In genomic region chr4:75671802-75672421, GRCh38 we compare ENCODE assay signal across 8 cellular contexts. TPM values are rescaled to one million over a fixed set of nuclear protein-coding genes. Genes with fewer than 3 reads are reported as not detected.
A peak's percentile ranks its signal among the peaks of the same experiment; 100 is the strongest.
DNase-seq lines count a peak whose midpoint lies in the region; ATAC-seq and TF ChIP-seq lines count a peak whose summit lies in the region.

No MANE protein-coding gene starts in this region.

- no peaks in the 10 kb centered on the region for H3K36me3 ChIP-seq in suprapubic skin

- no peaks in the 10 kb centered on the region for H3K27me3 Mint-ChIP-seq in T-helper 1 cell treated with Interleukin-12 subunit alpha and Interleukin-12 subunit beta and Interleukin-4 antibody, amounts not matched to agents 30 μg/mL and 1 μg/mL, for 36 hours (ENCODE audit: low read depth)
- no peaks in the 10 kb centered on the region for H3K27me3 Mint-ChIP-seq in activated T-helper 2 cell treated with anti-CD3 and anti-CD28 coated beads, Interferon-gamma antibody, Interleukin-2, Interleukin-4, amounts not matched to agents 10 μg/mL and 5 μg/mL and 100 μg/mL, durations not matched to agents 14 hours and 24 hours and 36 hours (ENCODE audit: low read depth)
- peaks cover 13 to 18% (median 17%) of the 10 kb centered on the region in 3 donors for H3K27me3 Mint-ChIP-seq in immature natural killer cell (ENCODE audit: low read depth in 3 of 3)

- H3K4me3 ChIP-seq in suprapubic skin = peak overlapping the region; percentile 85

- no peak for TF ChIP-seq EP300 in suprapubic skin (IDR thresholded peaks at IDR 0.05)

- ATAC-seq in GM21528 (IDR thresholded peaks at IDR 0.05; ENCODE audit: low FRiP score, unreplicated experiment) = no peak

- TF ChIP-seq POLR2A in suprapubic skin (IDR thresholded peaks at IDR 0.05) = no peak

- peaks cover 13% of the 10 kb centered on the region for H3K36me3 Mint-ChIP-seq in T-helper 1 cell treated with Interleukin-12 subunit alpha and Interleukin-12 subunit beta and Interleukin-4 antibody, amounts not matched to agents 30 μg/mL and 1 μg/mL, for 36 hours (ENCODE audit: low read depth)
- H3K36me3 Mint-ChIP-seq in activated T-helper 2 cell treated with anti-CD3 and anti-CD28 coated beads, Interferon-gamma antibody, Interleukin-2, Interleukin-4, amounts not matched to agents 10 μg/mL and 5 μg/mL and 100 μg/mL, durations not matched to agents 14 hours and 24 hours and 36 hours (ENCODE audit: low read depth) = peaks cover 24% of the 10 kb centered on the region
- no peaks in the 10 kb centered on the region for H3K36me3 Mint-ChIP-seq in immature natural killer cell

- peaks cover 43% of the 10 kb centered on the region for H3K4me1 Mint-ChIP-seq in T-helper 1 cell treated with Interleukin-12 subunit alpha and Interleukin-12 subunit beta and Interleukin-4 antibody, amounts not matched to agents 30 μg/mL and 1 μg/mL, for 36 hours (ENCODE audit: low read depth)
- peaks cover 52% of the 10 kb centered on the region for H3K4me1 Mint-ChIP-seq in activated T-helper 2 cell treated with anti-CD3 and anti-CD28 coated beads, Interferon-gamma antibody, Interleukin-2, Interleukin-4, amounts not matched to agents 10 μg/mL and 5 μg/mL and 100 μg/mL, durations not matched to agents 14 hours and 24 hours and 36 hours (ENCODE audit: low read depth)
- H3K4me1 Mint-ChIP-seq in immature natural killer cell = peaks cover 58 to 67% of the 10 kb centered on the region in 2 donors

- H3K27me3 ChIP-seq in suprapubic skin = no peaks in the 10 kb centered on the region

- peaks cover 45% of the 10 kb centered on the region for H3K4me1 ChIP-seq in suprapubic skin

- H3K9me3 Mint-ChIP-seq in T-helper 1 cell treated with Interleukin-12 subunit alpha and Interleukin-12 subunit beta and Interleukin-4 antibody, amounts not matched to agents 30 μg/mL and 1 μg/mL, for 36 hours = no peaks in the 10 kb centered on the region
- H3K9me3 Mint-ChIP-seq in activated T-helper 2 cell treated with anti-CD3 and anti-CD28 coated beads, Interferon-gamma antibody, Interleukin-2, Interleukin-4, amounts not matched to agents 10 μg/mL and 5 μg/mL and 100 μg/mL, durations not matched to agents 14 hours and 24 hours and 36 hours = no peaks in the 10 kb centered on the region
- H3K9me3 Mint-ChIP-seq in immature natural killer cell = no peaks in the 10 kb centered on the region

- peak overlapping the region; percentile 98 for H3K27ac Mint-ChIP-seq in T-helper 1 cell treated with Interleukin-12 subunit alpha and Interleukin-12 subunit beta and Interleukin-4 antibody, amounts not matched to agents 30 μg/mL and 1 μg/mL, for 36 hours
- peak overlapping the region; percentile 99 for H3K27ac Mint-ChIP-seq in activated T-helper 2 cell treated with anti-CD3 and anti-CD28 coated beads, Interferon-gamma antibody, Interleukin-2, Interleukin-4, amounts not matched to agents 10 μg/mL and 5 μg/mL and 100 μg/mL, durations not matched to agents 14 hours and 24 hours and 36 hours
- H3K27ac Mint-ChIP-seq in immature natural killer cell = peak overlapping the region; percentile 98 to 99 (median 98)

- peak overlapping the region; percentile 97 for H3K4me3 Mint-ChIP-seq in T-helper 1 cell treated with Interleukin-12 subunit alpha and Interleukin-12 subunit beta and Interleukin-4 antibody, amounts not matched to agents 30 μg/mL and 1 μg/mL, for 36 hours
- H3K4me3 Mint-ChIP-seq in activated T-helper 2 cell treated with anti-CD3 and anti-CD28 coated beads, Interferon-gamma antibody, Interleukin-2, Interleukin-4, amounts not matched to agents 10 μg/mL and 5 μg/mL and 100 μg/mL, durations not matched to agents 14 hours and 24 hours and 36 hours (ENCODE audit: low read depth) = peak overlapping the region; percentile 99
- H3K4me3 Mint-ChIP-seq in immature natural killer cell = peak overlapping the region; percentile 94 to 99 (median 98)

- H3K9me3 ChIP-seq in suprapubic skin = no peaks in the 10 kb centered on the region

- no peak for TF ChIP-seq CTCF in suprapubic skin (IDR thresholded peaks at IDR 0.05)

- no peak for DNase-seq in T-helper 1 cell
- DNase-seq in activated T-helper 2 cell treated with anti-CD3 and anti-CD28 coated beads, Interferon-gamma antibody, Interleukin-2, Interleukin-4, amounts not matched to agents 10 μg/mL and 5 μg/mL and 100 μg/mL, durations not matched to agents 14 hours and 24 hours and 36 hours (ENCODE audit: low spot score) = no peak
- DNase-seq in immature natural killer cell = no peak
- no peak for DNase-seq in suprapubic skin (ENCODE audit: low spot score in 2 of 2)
- DNase-seq in CD1c-positive myeloid dendritic cell (ENCODE audit: extremely low spot score) = no peak
- DNase-seq in posterior cingulate gyrus = no peak

- peak overlapping the region; percentile 95 for H3K27ac ChIP-seq in suprapubic skin

- intact Hi-C loops in activated T-helper 2 cell treated with anti-CD3 and anti-CD28 coated beads, Interferon-gamma antibody, Interleukin-2, Interleukin-4, amounts not matched to agents 10 μg/mL and 5 μg/mL and 100 μg/mL, durations not matched to agents 14 hours and 24 hours and 36 hours (cut with micrococcal nuclease) = loop anchor here (2.0 to 5.0 kb wide), 4 partner anchors 27 to 1405 kb away; partner anchors contain the start of genes CCNI, NUP54, RCHY1 and THAP6
- intact Hi-C loops in posterior cingulate gyrus (cut with DNase I) = loop anchor here (2.0 kb wide), 2 partner anchors 41 to 53 kb away; partner anchors contain the start of genes CDKL2 and USO1

- 7% methylated on average over 10 of the region's 10 CpGs for WGBS in suprapubic skin

RNA-seq across cellular contexts. Expression of gene G3BP2, which starts 1.3 kb away (rescaled TPM):
- 143 and 156 TPM in 2 replicates for total RNA-seq in activated T-helper 2 cell treated with anti-CD3 and anti-CD28 coated beads, Interferon-gamma antibody, Interleukin-2, Interleukin-4, amounts not matched to agents 10 μg/mL and 5 μg/mL and 100 μg/mL, durations not matched to agents 14 hours and 24 hours and 36 hours
- polyA plus RNA-seq in immature natural killer cell = 100 to 1,000 TPM in 1 of 3 donors, 10 to 100 TPM in 2; 85.3 to 121 (median 99.6) TPM
- total RNA-seq in suprapubic skin = 10 to 100 TPM; 48.8 to 62.0 (median 56.6) TPM

RNA-seq across cellular contexts. Expression of gene CDKL2, which starts 41.6 kb away (rescaled TPM):
- total RNA-seq in activated T-helper 2 cell treated with anti-CD3 and anti-CD28 coated beads, Interferon-gamma antibody, Interleukin-2, Interleukin-4, amounts not matched to agents 10 μg/mL and 5 μg/mL and 100 μg/mL, durations not matched to agents 14 hours and 24 hours and 36 hours = 0.23 and 0.57 TPM in 2 replicates
- under 1 TPM in 1 of 3 donors, not detected in 2; 0.08 TPM for polyA plus RNA-seq in immature natural killer cell
- 1 to 10 TPM in 3 of 4 donors, not detected in 1; 1.3 to 2.0 (median 1.8) TPM for total RNA-seq in suprapubic skin

RNA-seq across cellular contexts. Expression of gene USO1, which starts 52.5 kb away (rescaled TPM):
- total RNA-seq in activated T-helper 2 cell treated with anti-CD3 and anti-CD28 coated beads, Interferon-gamma antibody, Interleukin-2, Interleukin-4, amounts not matched to agents 10 μg/mL and 5 μg/mL and 100 μg/mL, durations not matched to agents 14 hours and 24 hours and 36 hours = 57.4 and 59.0 TPM in 2 replicates
- polyA plus RNA-seq in immature natural killer cell = 10 to 100 TPM; 29.0 to 46.4 (median 36.8) TPM
- 10 to 100 TPM; 46.8 to 61.1 (median 55.2) TPM for total RNA-seq in suprapubic skin
